8 cellular contexts compared by ENCODE assay signal in genomic region chr12:42003031-42003430, GRCh38.
"Had no signal": no experiment of that assay in that cellular context is flagged by ENCODE, and none has a peak within 500 bp of the region (broad histone marks: within the 10 kb centered on the region; RNA-seq: fewer than 3 reads in every experiment).

No MANE protein-coding gene starts in this region.

- FAIRE-seq: G401.6, GM12878, GM12891, GM12892, GM18507, GM19239 had no signal

- DNase-seq: GDM1, GF-D8 had no signal

- ATAC-seq: GM12878 had no signal
